Comparison of ENCODE assay signal across 17 cellular contexts in the genomic region with DNA sequence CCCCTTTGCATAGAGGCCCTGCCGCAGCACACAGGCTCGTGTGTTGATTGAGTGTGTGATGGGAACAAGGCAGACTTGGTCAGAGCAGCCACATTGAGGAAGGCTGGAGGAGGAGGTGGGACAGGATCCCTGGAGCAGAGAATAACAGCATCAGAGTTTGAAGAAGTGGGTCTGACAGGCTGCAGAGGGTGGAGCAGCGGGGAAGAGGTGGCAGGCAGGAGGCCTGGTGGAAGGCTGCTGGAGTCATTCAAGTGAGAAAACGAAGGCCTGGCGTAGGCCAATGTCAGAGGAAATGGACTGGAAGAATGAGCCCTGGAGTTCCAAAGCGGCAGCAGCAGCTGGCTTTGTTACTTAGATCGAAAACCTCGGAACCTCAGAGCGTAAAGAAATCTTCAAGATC.
DNase-seq lines count a peak whose midpoint lies in the region; ATAC-seq and TF ChIP-seq lines count a peak whose summit lies in the region.
"Had no signal": no experiment of that assay in that cellular context is flagged by ENCODE, and none has a peak within 500 bp of the region (broad histone marks: within the 10 kb centered on the region; RNA-seq: fewer than 3 reads in every experiment).

No MANE protein-coding gene starts in this region.

- no peaks in the 10 kb centered on the region for H3K79me2 ChIP-seq in smooth muscle cell (ENCODE audit: low read depth)

- intact Hi-C loops in vagina (cut with DNase I) = no loop called here

- H3K9ac ChIP-seq in smooth muscle cell (ENCODE audit: low read depth) = no peak overlapping the region

- H3K36me3 Mint-ChIP-seq in activated CD8-positive, alpha-beta memory T cell treated with anti-CD3 and anti-CD28 coated beads, Interleukin-2, amount 10 ng/mL, durations not matched to agents 7 days and 5 days = no peaks in the 10 kb centered on the region

- H3K27me3 Mint-ChIP-seq in activated CD8-positive, alpha-beta memory T cell treated with anti-CD3 and anti-CD28 coated beads, Interleukin-2, amount 10 ng/mL, durations not matched to agents 7 days and 5 days = no peaks in the 10 kb centered on the region

- CTCF ChIA-PET in activated CD8-positive, alpha-beta memory T cell treated with anti-CD3 and anti-CD28 coated beads, Interleukin-2, amount 10 ng/mL, durations not matched to agents 7 days and 5 days (lab: Charles Lee) = no interaction called here

- H3K36me3 ChIP-seq in vagina (no peaks in the 10 kb centered on the region), smooth muscle cell (ENCODE audit: low read depth) (no peaks in the 10 kb centered on the region)

- H3K9me3 ChIP-seq in vagina = no peaks in the 10 kb centered on the region
- H3K9me3 ChIP-seq in smooth muscle cell (replicated peaks; ENCODE audit: low read depth) = no peaks in the 10 kb centered on the region

- no peak overlapping the region for H3K27ac Mint-ChIP-seq in activated CD8-positive, alpha-beta memory T cell treated with anti-CD3 and anti-CD28 coated beads, Interleukin-2, amount 10 ng/mL, durations not matched to agents 7 days and 5 days
- H3K27ac Mint-ChIP-seq: CD4-positive, alpha-beta T cell had no signal

- peak; percentile 3 for DNase-seq in activated CD8-positive, alpha-beta memory T cell treated with anti-CD3 and anti-CD28 coated beads, Interleukin-2, amount 10 ng/mL, durations not matched to agents 7 days and 5 days
- DNase-seq in activated CD8-positive, alpha-beta memory T cell treated with anti-CD3 and anti-CD28 coated beads, Interleukin-2, amount 50 U/mL, for 4 hours = no peak
- peak; percentile 33 for DNase-seq in NCI-H2227 treated with DMSO at 0.1 percent for 48 hours (lab: John Stamatoyannopoulos, UW)
- peak; percentile 12 for DNase-seq in left kidney (ENCODE audit: low read depth, low spot score)
- peak; percentile 49 to 72 for DNase-seq in vagina (ENCODE audit: extremely low spot score in 2 of 2)
- no peak for DNase-seq in cerebellar cortex (ENCODE audit: low spot score)
- DNase-seq in smooth muscle cell (lab: John Stamatoyannopoulos, UW; ENCODE audit: unreplicated experiment) = no peak
- DNase-seq in 8988T = no peak
- DNase-seq: CD4-positive, alpha-beta T cell; GOT3; MM.1S; NCI-H1105; NCI-H345; NCI-H69; NK-92 treated with Interleukin-12 subunit alpha and Interleukin-12 subunit beta, amount 100 ng/mL, for 24 hours had no signal

- ATAC-seq in activated CD8-positive, alpha-beta memory T cell treated with anti-CD3 and anti-CD28 coated beads, Interleukin-2, amount 10 ng/mL, durations not matched to agents 7 days and 5 days = no peak
- ATAC-seq: Right ventricle myocardium inferior had no signal

- 87% methylated on average over 9 of the region's 9 CpGs for WGBS in smooth muscle cell (ENCODE audit: low lambda C conversion rate)

- H3K4me1 ChIP-seq in vagina (no peaks in the 10 kb centered on the region), smooth muscle cell (ENCODE audit: low read depth) (no peaks in the 10 kb centered on the region)

- no peaks in the 10 kb centered on the region for H3K4me1 Mint-ChIP-seq in activated CD8-positive, alpha-beta memory T cell treated with anti-CD3 and anti-CD28 coated beads, Interleukin-2, amount 10 ng/mL, durations not matched to agents 7 days and 5 days

- H4K20me1 ChIP-seq in smooth muscle cell (ENCODE audit: low read depth) = no peaks in the 10 kb centered on the region

- TF ChIP-seq CTCF in vagina (IDR thresholded peaks at IDR 0.05) (no peak), smooth muscle cell (IDR thresholded peaks at IDR 0.05; ENCODE audit: borderline replicate concordance, insufficient read depth, poor library complexity, severe bottlenecking) (no peak)

- H3K27me3 ChIP-seq in vagina = no peaks in the 10 kb centered on the region
- peaks cover 15% of the 10 kb centered on the region for H3K27me3 ChIP-seq in smooth muscle cell (ENCODE audit: low read depth)

- H3K9me3 Mint-ChIP-seq in activated CD8-positive, alpha-beta memory T cell treated with anti-CD3 and anti-CD28 coated beads, Interleukin-2, amount 10 ng/mL, durations not matched to agents 7 days and 5 days (ENCODE audit: low read depth) = no peaks in the 10 kb centered on the region
- H3K9me3 Mint-ChIP-seq: CD4-positive, alpha-beta T cell had no signal

- H3F3A ChIP-seq in smooth muscle cell (ENCODE audit: low read depth) = no peaks in the 10 kb centered on the region

- H3K4me3 ChIP-seq in vagina (no peak overlapping the region), smooth muscle cell (no peak overlapping the region)
- H3K4me3 ChIP-seq: SK-N-MC had no signal

- H3K4me3 Mint-ChIP-seq in activated CD8-positive, alpha-beta memory T cell treated with anti-CD3 and anti-CD28 coated beads, Interleukin-2, amount 10 ng/mL, durations not matched to agents 7 days and 5 days = no peak overlapping the region
- H3K4me3 Mint-ChIP-seq: CD4-positive, alpha-beta T cell had no signal

- H3K27ac ChIP-seq in vagina (no peak overlapping the region), smooth muscle cell (ENCODE audit: low read depth) (no peak overlapping the region)
- H3K27ac ChIP-seq: SK-N-MC had no signal

- H2AFZ ChIP-seq in smooth muscle cell (ENCODE audit: low read depth) = no peak overlapping the region

- no peak for TF ChIP-seq POLR2A in vagina (IDR thresholded peaks at IDR 0.05)

- H3K4me2 ChIP-seq in smooth muscle cell = no peak overlapping the region

Comparison
In these comparisons a context has a peak if more than half of its experiments do, and no peak if none do; other contexts are left out.
1. DNase-seq: peak in activated CD8-positive, alpha-beta memory T cell treated with anti-CD3 and anti-CD28 coated beads, Interleukin-2, amount 10 ng/mL, durations not matched to agents 7 days and 5 days (single experiment), NCI-H2227 treated with DMSO at 0.1 percent for 48 hours (single experiment), left kidney (single experiment) and vagina (2 of 2); none in activated CD8-positive, alpha-beta memory T cell treated with anti-CD3 and anti-CD28 coated beads, Interleukin-2, amount 50 U/mL, for 4 hours (single experiment), cerebellar cortex (single experiment), smooth muscle cell (single experiment) and 8988T (single experiment).